3 cellular contexts compared by ENCODE assay signal in the genomic region with DNA sequence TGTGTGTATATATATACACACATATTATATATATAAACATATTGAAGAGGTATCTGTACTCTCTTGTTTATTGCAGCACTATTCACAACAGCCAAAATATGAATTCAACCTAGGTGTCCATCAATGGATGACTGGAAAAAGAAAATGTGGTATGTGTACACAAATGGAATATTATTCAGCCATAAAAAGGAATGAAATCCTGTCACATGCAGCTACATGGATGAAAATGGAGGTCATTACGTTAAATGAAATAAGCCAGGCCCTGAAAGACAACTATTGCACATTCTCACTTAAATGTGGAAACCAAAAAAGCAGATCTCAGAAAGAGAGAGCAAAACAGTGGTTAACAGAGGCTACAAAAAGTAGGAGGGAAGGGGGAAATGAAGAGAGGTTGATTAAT.
TF ChIP-seq lines count a peak whose summit lies in the region.

No MANE protein-coding gene starts in this region.

TF ChIP-seq in SK-N-SH treated with all-trans-retinoic acid at 6 μM for 48 hours, 23 proteins besides CTCF, POLR2A, EP300 and RAD21 (continued from another document):
- peak; percentile 95 for TF ChIP-seq ZNF8 (CRISPR knock-in tag; IDR thresholded peaks at IDR 0.05)

TF ChIP-seq in SK-N-SH, 30 proteins besides CTCF, POLR2A, EP300 and RAD21 (continued from another document):
- no peak for TF ChIP-seq SIN3A (IDR thresholded peaks at IDR 0.05; ENCODE audit: borderline replicate concordance, low read depth, low read length)
- TF ChIP-seq MXI1 (IDR thresholded peaks at IDR 0.05; ENCODE audit: low read depth, low read length), result no peak
- TF ChIP-seq, protein P1, sequence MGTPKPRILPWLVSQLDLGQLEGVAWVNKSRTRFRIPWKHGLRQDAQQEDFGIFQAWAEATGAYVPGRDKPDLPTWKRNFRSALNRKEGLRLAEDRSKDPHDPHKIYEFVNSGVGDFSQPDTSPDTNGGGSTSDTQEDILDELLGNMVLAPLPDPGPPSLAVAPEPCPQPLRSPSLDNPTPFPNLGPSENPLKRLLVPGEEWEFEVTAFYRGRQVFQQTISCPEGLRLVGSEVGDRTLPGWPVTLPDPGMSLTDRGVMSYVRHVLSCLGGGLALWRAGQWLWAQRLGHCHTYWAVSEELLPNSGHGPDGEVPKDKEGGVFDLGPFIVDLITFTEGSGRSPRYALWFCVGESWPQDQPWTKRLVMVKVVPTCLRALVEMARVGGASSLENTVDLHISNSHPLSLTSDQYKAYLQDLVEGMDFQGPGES (IDR thresholded peaks at IDR 0.05; ENCODE audit: low read depth, low read length), result no peak
TF ChIP-seq in SK-N-SH: peak in this region for 0.

TF ChIP-seq in HEK293, 187 proteins besides CTCF, POLR2A, EP300 and RAD21:
- TF ChIP-seq ZNF639 (tag by site-specific recombination; IDR thresholded peaks at IDR 0.05) (no peak), ZNF146 (tag by site-specific recombination; IDR thresholded peaks at IDR 0.05) (peak; percentile 58; the same call in 1 of the 2 replicates)
